In the genomic region with DNA sequence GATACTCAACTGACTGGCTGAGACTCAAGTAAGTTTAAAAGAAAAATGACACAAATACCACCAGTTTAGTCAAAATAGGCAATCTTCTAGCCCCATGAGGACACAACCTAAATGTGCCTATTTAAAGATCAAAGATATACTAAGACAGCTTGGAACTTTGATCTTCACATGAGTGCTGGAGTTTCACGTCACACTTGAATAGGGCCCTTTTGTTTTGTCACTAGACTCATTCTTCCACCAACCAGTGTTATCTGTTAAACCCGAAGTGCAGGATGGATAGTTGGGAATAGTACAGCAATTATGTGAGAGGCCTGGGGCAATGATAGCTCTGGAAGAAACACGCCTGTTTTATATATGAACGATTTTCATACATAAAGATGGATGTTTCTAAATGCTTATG, we compare ENCODE assay signal across 3 cellular contexts.
TF ChIP-seq lines count a peak whose summit lies in the region.

No MANE protein-coding gene starts in this region.

TF ChIP-seq in SK-N-SH, 30 proteins besides CTCF, POLR2A, EP300 and RAD21 (continued from another document):
- TF ChIP-seq GATA2 (CRISPR knock-in tag; IDR thresholded peaks at IDR 0.05) (peak; percentile 16; the same call in 1 of the 2 replicates), NRF1 (IDR thresholded peaks at IDR 0.05; ENCODE audit: low read depth, low read length) (no peak)

TF ChIP-seq in SK-N-SH treated with all-trans-retinoic acid at 6 μM for 48 hours, 23 proteins besides CTCF, POLR2A, EP300 and RAD21 (continued from another document):
- TF ChIP-seq, protein P1, sequence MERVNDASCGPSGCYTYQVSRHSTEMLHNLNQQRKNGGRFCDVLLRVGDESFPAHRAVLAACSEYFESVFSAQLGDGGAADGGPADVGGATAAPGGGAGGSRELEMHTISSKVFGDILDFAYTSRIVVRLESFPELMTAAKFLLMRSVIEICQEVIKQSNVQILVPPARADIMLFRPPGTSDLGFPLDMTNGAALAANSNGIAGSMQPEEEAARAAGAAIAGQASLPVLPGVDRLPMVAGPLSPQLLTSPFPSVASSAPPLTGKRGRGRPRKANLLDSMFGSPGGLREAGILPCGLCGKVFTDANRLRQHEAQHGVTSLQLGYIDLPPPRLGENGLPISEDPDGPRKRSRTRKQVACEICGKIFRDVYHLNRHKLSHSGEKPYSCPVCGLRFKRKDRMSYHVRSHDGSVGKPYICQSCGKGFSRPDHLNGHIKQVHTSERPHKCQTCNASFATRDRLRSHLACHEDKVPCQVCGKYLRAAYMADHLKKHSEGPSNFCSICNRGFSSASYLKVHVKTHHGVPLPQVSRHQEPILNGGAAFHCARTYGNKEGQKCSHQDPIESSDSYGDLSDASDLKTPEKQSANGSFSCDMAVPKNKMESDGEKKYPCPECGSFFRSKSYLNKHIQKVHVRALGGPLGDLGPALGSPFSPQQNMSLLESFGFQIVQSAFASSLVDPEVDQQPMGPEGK (CRISPR knock-in tag; IDR thresholded peaks at IDR 0.05; ENCODE audit: borderline replicate concordance) = no peak
- no peak for TF ChIP-seq SNAI2 (CRISPR knock-in tag; IDR thresholded peaks at IDR 0.05)

TF ChIP-seq in GM12878, 131 proteins besides CTCF, POLR2A, EP300 and RAD21 (continued from another document):
- TF ChIP-seq, protein P2, sequence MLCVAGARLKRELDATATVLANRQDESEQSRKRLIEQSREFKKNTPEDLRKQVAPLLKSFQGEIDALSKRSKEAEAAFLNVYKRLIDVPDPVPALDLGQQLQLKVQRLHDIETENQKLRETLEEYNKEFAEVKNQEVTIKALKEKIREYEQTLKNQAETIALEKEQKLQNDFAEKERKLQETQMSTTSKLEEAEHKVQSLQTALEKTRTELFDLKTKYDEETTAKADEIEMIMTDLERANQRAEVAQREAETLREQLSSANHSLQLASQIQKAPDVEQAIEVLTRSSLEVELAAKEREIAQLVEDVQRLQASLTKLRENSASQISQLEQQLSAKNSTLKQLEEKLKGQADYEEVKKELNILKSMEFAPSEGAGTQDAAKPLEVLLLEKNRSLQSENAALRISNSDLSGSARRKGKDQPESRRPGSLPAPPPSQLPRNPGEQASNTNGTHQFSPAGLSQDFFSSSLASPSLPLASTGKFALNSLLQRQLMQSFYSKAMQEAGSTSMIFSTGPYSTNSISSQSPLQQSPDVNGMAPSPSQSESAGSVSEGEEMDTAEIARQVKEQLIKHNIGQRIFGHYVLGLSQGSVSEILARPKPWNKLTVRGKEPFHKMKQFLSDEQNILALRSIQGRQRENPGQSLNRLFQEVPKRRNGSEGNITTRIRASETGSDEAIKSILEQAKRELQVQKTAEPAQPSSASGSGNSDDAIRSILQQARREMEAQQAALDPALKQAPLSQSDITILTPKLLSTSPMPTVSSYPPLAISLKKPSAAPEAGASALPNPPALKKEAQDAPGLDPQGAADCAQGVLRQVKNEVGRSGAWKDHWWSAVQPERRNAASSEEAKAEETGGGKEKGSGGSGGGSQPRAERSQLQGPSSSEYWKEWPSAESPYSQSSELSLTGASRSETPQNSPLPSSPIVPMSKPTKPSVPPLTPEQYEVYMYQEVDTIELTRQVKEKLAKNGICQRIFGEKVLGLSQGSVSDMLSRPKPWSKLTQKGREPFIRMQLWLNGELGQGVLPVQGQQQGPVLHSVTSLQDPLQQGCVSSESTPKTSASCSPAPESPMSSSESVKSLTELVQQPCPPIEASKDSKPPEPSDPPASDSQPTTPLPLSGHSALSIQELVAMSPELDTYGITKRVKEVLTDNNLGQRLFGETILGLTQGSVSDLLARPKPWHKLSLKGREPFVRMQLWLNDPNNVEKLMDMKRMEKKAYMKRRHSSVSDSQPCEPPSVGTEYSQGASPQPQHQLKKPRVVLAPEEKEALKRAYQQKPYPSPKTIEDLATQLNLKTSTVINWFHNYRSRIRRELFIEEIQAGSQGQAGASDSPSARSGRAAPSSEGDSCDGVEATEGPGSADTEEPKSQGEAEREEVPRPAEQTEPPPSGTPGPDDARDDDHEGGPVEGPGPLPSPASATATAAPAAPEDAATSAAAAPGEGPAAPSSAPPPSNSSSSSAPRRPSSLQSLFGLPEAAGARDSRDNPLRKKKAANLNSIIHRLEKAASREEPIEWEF (IDR thresholded peaks at IDR 0.05; ENCODE audit: insufficient replicate concordance, low read depth, low read length) = no peak
